In the genomic region with DNA sequence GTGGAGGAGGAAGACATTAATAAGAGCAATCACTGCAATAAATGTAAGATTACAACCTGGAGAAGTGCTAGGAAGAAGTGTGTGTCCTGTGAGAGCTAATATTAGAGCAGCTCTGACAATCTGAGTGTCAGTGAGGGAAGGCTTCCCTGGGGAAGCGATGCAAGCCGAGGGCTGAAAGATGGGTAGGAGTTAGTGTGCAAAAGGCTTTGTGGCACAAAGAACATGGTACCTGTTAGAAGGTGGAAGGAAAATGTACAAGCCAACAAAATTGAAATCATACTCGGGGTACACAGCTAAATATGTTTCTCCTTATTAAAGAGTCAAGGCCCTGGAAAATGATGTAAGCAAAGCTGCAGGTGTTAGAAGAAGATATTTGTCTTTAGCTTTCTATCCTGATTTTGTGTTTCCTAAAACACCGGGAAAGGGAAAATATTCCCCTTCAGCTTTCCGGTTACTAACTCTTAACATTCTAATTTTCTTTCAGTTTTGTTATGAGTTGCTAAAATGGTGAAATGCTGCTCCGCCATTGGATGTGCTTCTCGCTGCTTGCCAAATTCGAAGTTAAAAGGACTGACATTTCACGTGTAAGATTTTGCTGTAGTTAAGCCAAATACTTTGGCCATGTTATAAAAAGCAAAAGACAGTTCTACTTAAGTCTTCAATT, we compare ENCODE assay signal across 8 cellular contexts. TPM values are rescaled to one million over a fixed set of nuclear protein-coding genes. Genes with fewer than 3 reads are reported as not detected.
DNase-seq lines count a peak whose midpoint lies in the region; ATAC-seq and TF ChIP-seq lines count a peak whose summit lies in the region.

No MANE protein-coding gene starts in this region.

- TF ChIP-seq CTCF in heart left ventricle (IDR thresholded peaks at IDR 0.05) = no peak
- no peak for TF ChIP-seq CTCF in smooth muscle cell (IDR thresholded peaks at IDR 0.05; ENCODE audit: borderline replicate concordance, insufficient read depth, poor library complexity, severe bottlenecking)

- peaks cover 37% of the 10 kb centered on the region for H3K4me1 Mint-ChIP-seq in activated CD8-positive, alpha-beta memory T cell treated with anti-CD3 and anti-CD28 coated beads, Interleukin-2, amount 10 ng/mL, durations not matched to agents 7 days and 5 days
- peaks cover 41% of the 10 kb centered on the region for H3K4me1 Mint-ChIP-seq in activated CD4-positive, alpha-beta T cell treated with anti-CD3 and anti-CD28 coated beads, Interleukin-2, amount 10 ng/mL, durations not matched to agents 7 days and 5 days

- H3K27me3 ChIP-seq in heart left ventricle (no peaks in the 10 kb centered on the region), smooth muscle cell (ENCODE audit: low read depth) (no peaks in the 10 kb centered on the region)

- H3K9ac ChIP-seq in smooth muscle cell (ENCODE audit: low read depth) = peak overlapping the region; percentile 87

- H3K27ac Mint-ChIP-seq in activated CD8-positive, alpha-beta memory T cell treated with anti-CD3 and anti-CD28 coated beads, Interleukin-2, amount 10 ng/mL, durations not matched to agents 7 days and 5 days = no peak overlapping the region
- peak overlapping the region; percentile 99 for H3K27ac Mint-ChIP-seq in activated CD4-positive, alpha-beta T cell treated with anti-CD3 and anti-CD28 coated beads, Interleukin-2, amount 10 ng/mL, durations not matched to agents 7 days and 5 days

- ATAC-seq in activated CD8-positive, alpha-beta memory T cell treated with anti-CD3 and anti-CD28 coated beads, Interleukin-2, amount 10 ng/mL, durations not matched to agents 7 days and 5 days = no peak
- ATAC-seq in HG03139 (IDR thresholded peaks at IDR 0.05; ENCODE audit: unreplicated experiment) (peak; percentile 0), heart left ventricle (peak in 2 of 4 donors; percentile 4)

- peak; percentile 60 for DNase-seq in activated CD8-positive, alpha-beta memory T cell treated with anti-CD3 and anti-CD28 coated beads, Interleukin-2, amount 10 ng/mL, durations not matched to agents 7 days and 5 days
- DNase-seq in activated CD8-positive, alpha-beta memory T cell treated with anti-CD3 and anti-CD28 coated beads, Interleukin-2, amount 50 U/mL, for 4 hours = no peak
- DNase-seq in activated CD4-positive, alpha-beta T cell treated with anti-CD3 and anti-CD28 coated beads, Interleukin-2, amount 10 ng/mL, durations not matched to agents 7 days and 5 days = peak; percentile 34
- DNase-seq in heart left ventricle = no peak
- DNase-seq in smooth muscle cell (lab: John Stamatoyannopoulos, UW; ENCODE audit: unreplicated experiment) = no peak
- DNase-seq in HPDE6-E6E7 (ENCODE audit: extremely low spot score) = no peak
- no peak for DNase-seq in OCI-M2 (lab: John Stamatoyannopoulos, UW; ENCODE audit: unreplicated experiment)

- H3K4me3 Mint-ChIP-seq in activated CD8-positive, alpha-beta memory T cell treated with anti-CD3 and anti-CD28 coated beads, Interleukin-2, amount 10 ng/mL, durations not matched to agents 7 days and 5 days = no peak overlapping the region
- H3K4me3 Mint-ChIP-seq in activated CD4-positive, alpha-beta T cell treated with anti-CD3 and anti-CD28 coated beads, Interleukin-2, amount 10 ng/mL, durations not matched to agents 7 days and 5 days = no peak overlapping the region

- peak overlapping the region; percentile 45 to 88 (median 76) for H3K4me3 ChIP-seq in heart left ventricle
- H3K4me3 ChIP-seq in smooth muscle cell = peak overlapping the region; percentile 78

- peak overlapping the region; percentile 81 for H2AFZ ChIP-seq in smooth muscle cell (ENCODE audit: low read depth)

- intact Hi-C loops in heart left ventricle (cut with DNase I) = loop anchor here in 2 of 10 donors (5.0 to 10.0 kb wide), 4 partner anchors 157 to 583 kb away; partner anchors contain the start of genes G3BP2 (in 2 of the 2) and PARM1 (in 2 of the 2)

- no peaks in the 10 kb centered on the region for H3K9me3 ChIP-seq in heart left ventricle
- no peaks in the 10 kb centered on the region for H3K9me3 ChIP-seq in smooth muscle cell (replicated peaks; ENCODE audit: low read depth)

- POLR2A ChIA-PET in activated CD4-positive, alpha-beta T cell treated with anti-CD3 and anti-CD28 coated beads, Interleukin-2, amount 10 ng/mL, durations not matched to agents 7 days and 5 days (lab: Charles Lee) = interaction anchor here (0.6 to 1.3 kb wide), 3 partner anchors 12 to 1306 kb away, joined by 3 read pairs; partner anchors contain the start of gene USO1

- TF ChIP-seq POLR2A in heart left ventricle (IDR thresholded peaks at IDR 0.05) = no peak

- H3K4me1 ChIP-seq in heart left ventricle (peaks cover 0 to 56% (median 36%) of the 10 kb centered on the region in 12 donors), smooth muscle cell (ENCODE audit: low read depth) (peaks cover 33% of the 10 kb centered on the region)

- WGBS in heart left ventricle, 4 donors = 55 to 62% (median 56%) methylated on average over 9 of the region's 9 CpGs
- WGBS in smooth muscle cell (ENCODE audit: low lambda C conversion rate) = 69% methylated on average over 9 of the region's 9 CpGs

- H3K9me3 Mint-ChIP-seq in activated CD8-positive, alpha-beta memory T cell treated with anti-CD3 and anti-CD28 coated beads, Interleukin-2, amount 10 ng/mL, durations not matched to agents 7 days and 5 days (ENCODE audit: low read depth) = no peaks in the 10 kb centered on the region
- peaks cover 2% of the 10 kb centered on the region for H3K9me3 Mint-ChIP-seq in activated CD4-positive, alpha-beta T cell treated with anti-CD3 and anti-CD28 coated beads, Interleukin-2, amount 10 ng/mL, durations not matched to agents 7 days and 5 days

- peak overlapping the region; percentile 33 to 99 (median 96) for H3K27ac ChIP-seq in heart left ventricle
- peak overlapping the region; percentile 90 for H3K27ac ChIP-seq in smooth muscle cell (ENCODE audit: low read depth)

- H3F3A ChIP-seq in smooth muscle cell (ENCODE audit: low read depth) = peaks cover 9% of the 10 kb centered on the region

- H3K36me3 Mint-ChIP-seq in activated CD8-positive, alpha-beta memory T cell treated with anti-CD3 and anti-CD28 coated beads, Interleukin-2, amount 10 ng/mL, durations not matched to agents 7 days and 5 days = peaks cover 34% of the 10 kb centered on the region
- H3K36me3 Mint-ChIP-seq in activated CD4-positive, alpha-beta T cell treated with anti-CD3 and anti-CD28 coated beads, Interleukin-2, amount 10 ng/mL, durations not matched to agents 7 days and 5 days (ENCODE audit: low read depth) = peaks cover 33% of the 10 kb centered on the region

- peak overlapping the region; percentile 92 for H3K4me2 ChIP-seq in smooth muscle cell

- H3K79me2 ChIP-seq in smooth muscle cell (ENCODE audit: low read depth) = peaks cover 57% of the 10 kb centered on the region

- no peaks in the 10 kb centered on the region for H3K27me3 Mint-ChIP-seq in activated CD8-positive, alpha-beta memory T cell treated with anti-CD3 and anti-CD28 coated beads, Interleukin-2, amount 10 ng/mL, durations not matched to agents 7 days and 5 days
- H3K27me3 Mint-ChIP-seq in activated CD4-positive, alpha-beta T cell treated with anti-CD3 and anti-CD28 coated beads, Interleukin-2, amount 10 ng/mL, durations not matched to agents 7 days and 5 days = no peaks in the 10 kb centered on the region

- no peaks in the 10 kb centered on the region for H4K20me1 ChIP-seq in smooth muscle cell (ENCODE audit: low read depth)

- CTCF ChIA-PET in activated CD8-positive, alpha-beta memory T cell treated with anti-CD3 and anti-CD28 coated beads, Interleukin-2, amount 10 ng/mL, durations not matched to agents 7 days and 5 days (lab: Charles Lee) = interaction anchor here (0.7 to 1.2 kb wide), 4 partner anchors 11 to 209 kb away, joined by 3 to 5 read pairs (median 4); partner anchors contain the start of gene USO1
- CTCF ChIA-PET in activated CD4-positive, alpha-beta T cell treated with anti-CD3 and anti-CD28 coated beads, Interleukin-2, amount 10 ng/mL, durations not matched to agents 7 days and 5 days (lab: Charles Lee) = interaction anchor here (1.6 to 3.3 kb wide), 3 partner anchors 13 to 209 kb away, joined by 3 to 15 read pairs (median 11); partner anchors contain the start of gene USO1

- H3K36me3 ChIP-seq in heart left ventricle = peaks cover 0 to 33% (median 26%) of the 10 kb centered on the region in 9 donors
- peaks cover 12% of the 10 kb centered on the region for H3K36me3 ChIP-seq in smooth muscle cell (ENCODE audit: low read depth)

RNA-seq across cellular contexts. Expression of gene THAP6, which starts 0.8 kb away (rescaled TPM):
- total RNA-seq in activated CD8-positive, alpha-beta memory T cell treated with anti-CD3 and anti-CD28 coated beads, Interleukin-2, amount 10 ng/mL, durations not matched to agents 7 days and 5 days = 10 to 100 TPM; 16.9 to 20.4 TPM
- total RNA-seq in activated CD4-positive, alpha-beta T cell treated with anti-CD3 and anti-CD28 coated beads, Interleukin-2, amount 10 ng/mL, durations not matched to agents 7 days and 5 days = 10 to 100 TPM; 17.8 to 19.6 TPM
- total RNA-seq in heart left ventricle (10 to 100 TPM; 10.9 to 22.6 (median 16.3) TPM), smooth muscle cell (14.7 and 21.3 TPM in 2 replicates)
- polyA plus RNA-seq in heart left ventricle (1 to 10 TPM; 6.5 TPM), smooth muscle cell (7.4 and 9.3 TPM in 2 replicates)

RNA-seq across cellular contexts. Expression of gene RCHY1, which starts 0.9 kb away (rescaled TPM):
- 10 to 100 TPM; 28.5 to 34.1 TPM for total RNA-seq in activated CD8-positive, alpha-beta memory T cell treated with anti-CD3 and anti-CD28 coated beads, Interleukin-2, amount 10 ng/mL, durations not matched to agents 7 days and 5 days
- 10 to 100 TPM; 23.5 to 27.1 TPM for total RNA-seq in activated CD4-positive, alpha-beta T cell treated with anti-CD3 and anti-CD28 coated beads, Interleukin-2, amount 10 ng/mL, durations not matched to agents 7 days and 5 days
- total RNA-seq in heart left ventricle = 10 to 100 TPM; 24.1 to 54.1 (median 41.9) TPM
- polyA plus RNA-seq in heart left ventricle = 10 to 100 TPM; 17.7 to 35.1 TPM
- total RNA-seq in smooth muscle cell = 45.9 and 54.4 TPM in 2 replicates
- polyA plus RNA-seq in smooth muscle cell = 19.3 and 26.7 TPM in 2 replicates

RNA-seq across cellular contexts. Expression of gene ODAPH, which starts 40.8 kb away (rescaled TPM):
- 1 to 10 TPM in 1 of 2 experiments, under 1 TPM in 1; 0.41 to 3.8 TPM for total RNA-seq in activated CD8-positive, alpha-beta memory T cell treated with anti-CD3 and anti-CD28 coated beads, Interleukin-2, amount 10 ng/mL, durations not matched to agents 7 days and 5 days
- total RNA-seq in activated CD4-positive, alpha-beta T cell treated with anti-CD3 and anti-CD28 coated beads, Interleukin-2, amount 10 ng/mL, durations not matched to agents 7 days and 5 days = under 1 TPM in 1 of 2 experiments, not detected in 1; 0.12 TPM
- total RNA-seq in heart left ventricle = not detected
- not detected for polyA plus RNA-seq in heart left ventricle
- total RNA-seq in smooth muscle cell = 142 and 193 TPM in 2 replicates
- 165 and 543 TPM in 2 replicates for polyA plus RNA-seq in smooth muscle cell

Comparison
In these comparisons a context has a peak if more than half of its experiments do, and no peak if none do; other contexts are left out.
1. DNase-seq: peak in activated CD8-positive, alpha-beta memory T cell treated with anti-CD3 and anti-CD28 coated beads, Interleukin-2, amount 10 ng/mL, durations not matched to agents 7 days and 5 days (single experiment) and activated CD4-positive, alpha-beta T cell treated with anti-CD3 and anti-CD28 coated beads, Interleukin-2, amount 10 ng/mL, durations not matched to agents 7 days and 5 days (single experiment); none in activated CD8-positive, alpha-beta memory T cell treated with anti-CD3 and anti-CD28 coated beads, Interleukin-2, amount 50 U/mL, for 4 hours (single experiment), heart left ventricle (0 of 5), smooth muscle cell (single experiment), HPDE6-E6E7 (single experiment) and OCI-M2 (single experiment).
2. RNA of gene ODAPH, which starts 40.8 kb away (total RNA-seq): 142 to 193 TPM in smooth muscle cell; 0.41 to 3.8 TPM in activated CD8-positive, alpha-beta memory T cell treated with anti-CD3 and anti-CD28 coated beads, Interleukin-2, amount 10 ng/mL, durations not matched to agents 7 days and 5 days, 0.12 TPM in activated CD4-positive, alpha-beta T cell treated with anti-CD3 and anti-CD28 coated beads, Interleukin-2, amount 10 ng/mL, durations not matched to agents 7 days and 5 days and not detected in heart left ventricle; every median in the first group is over 10 times any median in the second.